Comparison of ENCODE assay signal across 17 cellular contexts in genomic region chr9:69578026-69578425, GRCh38.
A peak's percentile ranks its signal among the peaks of the same experiment; 100 is the strongest.
DNase-seq lines count a peak whose midpoint lies in the region; ATAC-seq and TF ChIP-seq lines count a peak whose summit lies in the region.
"Had no signal": no experiment of that assay in that cellular context is flagged by ENCODE, and none has a peak within 500 bp of the region (broad histone marks: within the 10 kb centered on the region; RNA-seq: fewer than 3 reads in every experiment).

No MANE protein-coding gene starts in this region.

- peak; percentile 76 to 89 for ATAC-seq in left cardiac atrium
- ATAC-seq: GM12878 had no signal

- BruUV-seq in A673 (replicated peaks; lab: Mats Ljungman, UMichigan): no TSS peak

- POLR2A ChIA-PET in A673 (lab: Charles Lee; ENCODE audit: low non-redundant PET): no interaction called here

- CTCF ChIA-PET in A673 (lab: Charles Lee): no interaction called here

- H3K27ac ChIP-seq in A673 (ENCODE audit: low read depth, low read length, poor library complexity, severe bottlenecking): no peak overlapping the region
- H3K27ac ChIP-seq: PC-9 had no signal

- peaks cover 4% of the 10 kb centered on the region for H3K4me1 ChIP-seq in A673 (ENCODE audit: insufficient read depth, low read length, poor library complexity, severe bottlenecking)

- H3K9me3 ChIP-seq in A673 (ENCODE audit: low read depth, low read length, poor library complexity, severe bottlenecking): no peaks in the 10 kb centered on the region

- TF ChIP-seq CTCF in A673 (conservative IDR thresholded peaks at IDR 0.05; ENCODE audit: low read depth, low read length): no peak

- H3K27me3 ChIP-seq in A673 (replicated peaks; ENCODE audit: insufficient read depth, low read depth, low read length, poor library complexity): no peaks in the 10 kb centered on the region

- H3K4me3 ChIP-seq in A673 (ENCODE audit: low read depth, low read length, poor library complexity, severe bottlenecking): no peak overlapping the region
- H3K4me3 ChIP-seq: GM12878, PC-9 had no signal

- no peaks in the 10 kb centered on the region for H3K36me3 ChIP-seq in A673 (ENCODE audit: insufficient read depth, low read length, poor library complexity, severe bottlenecking)

- DNase-seq in HCEC 1CT (peak; percentile 23), MV-4-11 (lab: John Stamatoyannopoulos, UW) (peak; percentile 32), left cardiac atrium (peak; percentile 24), superior temporal gyrus (ENCODE audit: extremely low spot score) (peak; percentile 25), A673 (ENCODE audit: low spot score) (no peak), amniotic stem cell (lab: John Stamatoyannopoulos, UW) (no peak)
- no peak for DNase-seq in stimulated activated CD4-positive, alpha-beta T cell treated with anti-CD3 and anti-CD28 coated beads, Interleukin-4, amount 100 ng/mL, for 24 hours
- DNase-seq: CD8-positive, alpha-beta memory T cell; GDM1; Karpas-422; NCI-H1105 treated with DMSO at 0.1 percent for 48 hours; NCI-H1694 treated with DMSO at 0.1 percent for 48 hours; NCI-H2107; NCI-H2227 treated with DMSO at 0.1 percent for 48 hours; NCI-H526 treated with DMSO at 0.1 percent for 48 hours; PC-9 had no signal

- intact Hi-C loops in left cardiac atrium (cut with DNase I): no loop called here
- intact Hi-C loops in A673 (cut with micrococcal nuclease; ENCODE audit: unreplicated experiment): no loop called here

Comparison
In these comparisons a context has a peak if more than half of its experiments do, and no peak if none do; other contexts are left out.
1. DNase-seq: peak in HCEC 1CT (single experiment), MV-4-11 (single experiment), left cardiac atrium (single experiment) and superior temporal gyrus (single experiment); none in stimulated activated CD4-positive, alpha-beta T cell treated with anti-CD3 and anti-CD28 coated beads, Interleukin-4, amount 100 ng/mL, for 24 hours (single experiment), A673 (single experiment) and amniotic stem cell (single experiment).